ENCODE assay signal across 8 cellular contexts in genomic region chr9:127786773-127787123, GRCh38. TPM values are rescaled to one million over a fixed set of nuclear protein-coding genes. Genes with fewer than 3 reads are reported as not detected.
A peak's percentile ranks its signal among the peaks of the same experiment; 100 is the strongest.
DNase-seq lines count a peak whose midpoint lies in the region; ATAC-seq and TF ChIP-seq lines count a peak whose summit lies in the region.

No MANE protein-coding gene starts in this region.

- peaks cover 34% of the 10 kb centered on the region for H3F3A ChIP-seq in MM.1S (ENCODE audit: insufficient read depth, low read length)

- H3K27me3 ChIP-seq in CD4-positive, CD25-positive, alpha-beta regulatory T cell (ENCODE audit: control insufficient read depth, insufficient read depth, low read length), result no peaks in the 10 kb centered on the region
- H3K27me3 ChIP-seq in MM.1S (replicated peaks; ENCODE audit: insufficient read depth, low read length) (no peaks in the 10 kb centered on the region), neuron (ENCODE audit: insufficient read depth, low read length) (no peaks in the 10 kb centered on the region)
- no peaks in the 10 kb centered on the region for H3K27me3 ChIP-seq in effector memory CD4-positive, alpha-beta T cell (replicated peaks; ENCODE audit: control insufficient read depth, insufficient read depth, low read length, poor library complexity, severe bottlenecking)

- peaks cover 47% of the 10 kb centered on the region for H3K36me3 ChIP-seq in CD4-positive, CD25-positive, alpha-beta regulatory T cell (ENCODE audit: control insufficient read depth, insufficient read depth, low read length)
- peaks cover 36% of the 10 kb centered on the region for H3K36me3 ChIP-seq in MM.1S (replicated peaks; ENCODE audit: insufficient read depth, low read length)
- H3K36me3 ChIP-seq in effector memory CD4-positive, alpha-beta T cell (ENCODE audit: control insufficient read depth, insufficient read depth, low read length), result peaks cover 43% of the 10 kb centered on the region
- H3K36me3 ChIP-seq in neuron (ENCODE audit: insufficient read depth, low read length), result peaks cover 44% of the 10 kb centered on the region

- H3K4me1 Mint-ChIP-seq in CD4-positive, CD25-positive, alpha-beta regulatory T cell, result peaks cover 3 to 66% (median 41%) of the 10 kb centered on the region in 4 donors

- H4K20me1 ChIP-seq in MM.1S (ENCODE audit: insufficient read depth, low read length), result peaks cover 32% of the 10 kb centered on the region

- H3K9ac ChIP-seq in MM.1S (ENCODE audit: low read length), result peak overlapping the region; percentile 100

- peak in 1 of 3 donors; percentile 38 for DNase-seq in CD4-positive, CD25-positive, alpha-beta regulatory T cell
- DNase-seq in MM.1S (no peak), NK-92 (lab: John Stamatoyannopoulos, UW; ENCODE audit: unreplicated experiment) (no peak), NCI-H187 (lab: John Stamatoyannopoulos, UW) (no peak), D341Med (ENCODE audit: low spot score) (no peak), NCI-H524 (lab: John Stamatoyannopoulos, UW) (no peak)
- DNase-seq in effector memory CD4-positive, alpha-beta T cell, result no peak

- H3K9me3 Mint-ChIP-seq in CD4-positive, CD25-positive, alpha-beta regulatory T cell, result no peaks in the 10 kb centered on the region

- H3K79me2 ChIP-seq in MM.1S (ENCODE audit: low read length), result peaks cover 53% of the 10 kb centered on the region

- TF ChIP-seq CTCF in MM.1S (IDR thresholded peaks at IDR 0.05; ENCODE audit: low read length), result peak; percentile 49

- H3K36me3 Mint-ChIP-seq in CD4-positive, CD25-positive, alpha-beta regulatory T cell, result peaks cover 16% of the 10 kb centered on the region

- peaks cover 53% of the 10 kb centered on the region for H3K4me1 ChIP-seq in CD4-positive, CD25-positive, alpha-beta regulatory T cell (ENCODE audit: control insufficient read depth, insufficient read depth, low read length, poor library complexity, severe bottlenecking)
- peaks cover 31% of the 10 kb centered on the region for H3K4me1 ChIP-seq in MM.1S (ENCODE audit: low read length)
- peaks cover 31% of the 10 kb centered on the region for H3K4me1 ChIP-seq in effector memory CD4-positive, alpha-beta T cell (ENCODE audit: control insufficient read depth, insufficient read depth, low read length, poor library complexity, severe bottlenecking)
- peaks cover 14% of the 10 kb centered on the region for H3K4me1 ChIP-seq in neuron (ENCODE audit: insufficient read depth, low read length)

- H3K4me3 Mint-ChIP-seq in CD4-positive, CD25-positive, alpha-beta regulatory T cell, result peak overlapping the region; percentile 92 to 99 (median 95)

- no peak for ATAC-seq in CD4-positive, CD25-positive, alpha-beta regulatory T cell (ENCODE audit: low read depth in 2 of 2)

- H3K9me2 ChIP-seq in MM.1S (replicated peaks; ENCODE audit: insufficient read depth, low read length), result no peaks in the 10 kb centered on the region

- H2AFZ ChIP-seq in MM.1S (ENCODE audit: low read length) (no peak overlapping the region), neuron (ENCODE audit: low read depth, low read length) (no peak overlapping the region)

- peak overlapping the region; percentile 69 to 85 (median 79) for H3K27ac Mint-ChIP-seq in CD4-positive, CD25-positive, alpha-beta regulatory T cell

- no peaks in the 10 kb centered on the region for H3K9me3 ChIP-seq in CD4-positive, CD25-positive, alpha-beta regulatory T cell (ENCODE audit: control insufficient read depth in 2 of 2, low read length in 2 of 2)
- H3K9me3 ChIP-seq in MM.1S (replicated peaks; ENCODE audit: insufficient read depth, low read length), result no peaks in the 10 kb centered on the region
- no peaks in the 10 kb centered on the region for H3K9me3 ChIP-seq in effector memory CD4-positive, alpha-beta T cell (ENCODE audit: control insufficient read depth, low read length)
- H3K9me3 ChIP-seq in neuron (ENCODE audit: low read length), result no peaks in the 10 kb centered on the region

- H3K27ac ChIP-seq in CD4-positive, CD25-positive, alpha-beta regulatory T cell (ENCODE audit: insufficient read depth, low read length, poor library complexity, severe bottlenecking), result peak overlapping the region; percentile 90
- H3K27ac ChIP-seq in MM.1S (ENCODE audit: low read length), result peak overlapping the region; percentile 97; the same call in 1 of the 2 replicates
- peak overlapping the region; percentile 87 for H3K27ac ChIP-seq in effector memory CD4-positive, alpha-beta T cell (ENCODE audit: insufficient read depth, low read length, poor library complexity, severe bottlenecking)

- H3K27me3 Mint-ChIP-seq in CD4-positive, CD25-positive, alpha-beta regulatory T cell, result no peaks in the 10 kb centered on the region

- peak overlapping the region; percentile 74 for H3K4me3 ChIP-seq in CD4-positive, CD25-positive, alpha-beta regulatory T cell (ENCODE audit: low read depth, low read length)
- peak overlapping the region; percentile 99 for H3K4me3 ChIP-seq in MM.1S (ENCODE audit: low read length)
- peak overlapping the region; percentile 86 for H3K4me3 ChIP-seq in effector memory CD4-positive, alpha-beta T cell (ENCODE audit: insufficient read depth, low read depth, low read length, poor library complexity, severe bottlenecking)
- peak overlapping the region; percentile 91 for H3K4me3 ChIP-seq in neuron (ENCODE audit: low read length)

- H3K4me2 ChIP-seq in MM.1S (ENCODE audit: low read depth, low read length), result peak overlapping the region; percentile 90

RNA-seq across cellular contexts. Expression of gene CDK9, which starts 0.9 kb away (rescaled TPM):
- 89.3 TPM for total RNA-seq in CD4-positive, CD25-positive, alpha-beta regulatory T cell
- 10 to 100 TPM; 43.3 to 67.4 (median 53.3) TPM for polyA plus RNA-seq in CD4-positive, CD25-positive, alpha-beta regulatory T cell

RNA-seq across cellular contexts. Expression of gene SH2D3C, which starts 8.3 kb away (rescaled TPM):
- 39.3 TPM for total RNA-seq in CD4-positive, CD25-positive, alpha-beta regulatory T cell
- 10 to 100 TPM; 17.7 to 30.5 (median 21.1) TPM for polyA plus RNA-seq in CD4-positive, CD25-positive, alpha-beta regulatory T cell

RNA-seq across cellular contexts. Expression of gene FPGS, which starts 15.9 kb away (rescaled TPM):
- 64.7 TPM for total RNA-seq in CD4-positive, CD25-positive, alpha-beta regulatory T cell
- polyA plus RNA-seq in CD4-positive, CD25-positive, alpha-beta regulatory T cell, result 10 to 100 TPM; 40.1 to 50.6 (median 45.2) TPM

RNA-seq across cellular contexts. Expression of gene TOR2A, which starts 51.7 kb away (rescaled TPM):
- total RNA-seq in CD4-positive, CD25-positive, alpha-beta regulatory T cell, result 11.9 TPM
- polyA plus RNA-seq in CD4-positive, CD25-positive, alpha-beta regulatory T cell, result 10 to 100 TPM; 20.1 to 30.2 (median 24.8) TPM
